13 cellular contexts compared by ENCODE assay signal in genomic region chr11:7595016-7595869, GRCh38.
DNase-seq lines count a peak whose midpoint lies in the region; TF ChIP-seq lines count a peak whose summit lies in the region.
"Had no signal": no experiment of that assay in that cellular context is flagged by ENCODE, and none has a peak within 500 bp of the region (broad histone marks: within the 10 kb centered on the region; RNA-seq: fewer than 3 reads in every experiment).

No MANE protein-coding gene starts in this region.

- H3K27ac ChIP-seq in esophagus (ENCODE audit: low read depth in 2 of 2, low read length in 1 of 2) = peak overlapping the region; percentile 56 to 82
- H3K27ac ChIP-seq in brain microvascular endothelial cell = no peak overlapping the region
- H3K27ac ChIP-seq: upper lobe of right lung had no signal

- no peaks in the 10 kb centered on the region for H3K27me3 Mint-ChIP-seq in neural crest cell (ENCODE audit: low read depth)

- H3K9me3 ChIP-seq in esophagus (ENCODE audit: control insufficient read depth in 2 of 2, insufficient read depth in 1 of 2, low read depth in 1 of 2, low read length in 1 of 2) = no peaks in the 10 kb centered on the region
- H3K9me3 ChIP-seq: MG63, upper lobe of right lung had no signal

- peaks cover 7 to 12% of the 10 kb centered on the region in 2 donors for H3K4me1 ChIP-seq in esophagus (ENCODE audit: control insufficient read depth in 2 of 2, insufficient read depth in 2 of 2, low read length in 1 of 2)

- peaks cover 3% of the 10 kb centered on the region for H3K36me3 Mint-ChIP-seq in neural crest cell (ENCODE audit: low read depth)

- H3K4me3 Mint-ChIP-seq in neural crest cell = no peak overlapping the region

- 46 to 50% methylated on average over 1 of the region's 1 CpG for WGBS in esophagus, 2 donors

- no peaks in the 10 kb centered on the region for H3K27me3 ChIP-seq in esophagus (ENCODE audit: control insufficient read depth in 1 of 2, insufficient read depth in 2 of 2, low read length in 2 of 2)
- no peaks in the 10 kb centered on the region for H3K27me3 ChIP-seq in brain microvascular endothelial cell (replicated peaks)
- H3K27me3 ChIP-seq: MG63, upper lobe of right lung had no signal

- H3K9me3 Mint-ChIP-seq in neural crest cell = peaks cover 4% of the 10 kb centered on the region

- no peaks in the 10 kb centered on the region for H3K36me3 ChIP-seq in esophagus (ENCODE audit: control insufficient read depth in 2 of 2, insufficient read depth in 2 of 2, low read length in 1 of 2)
- H3K36me3 ChIP-seq in brain microvascular endothelial cell (replicated peaks) = no peaks in the 10 kb centered on the region
- H3K36me3 ChIP-seq: MG63, upper lobe of right lung had no signal

- DNase-seq in ELF-1 (ENCODE audit: low read depth, low spot score) = peak; percentile 26
- DNase-seq in NCI-H82 (lab: John Stamatoyannopoulos, UW) = peak; percentile 79
- DNase-seq in neural crest cell (ENCODE audit: low read depth, low spot score) = no peak
- DNase-seq in midbrain (lab: John Stamatoyannopoulos, UW) = no peak
- no peak for DNase-seq in dedifferentiated amniotic fluid mesenchymal stem cell (ENCODE audit: extremely low spot score)
- DNase-seq in brain microvascular endothelial cell = no peak
- no peak for DNase-seq in hippocampal formation (lab: John Stamatoyannopoulos, UW)
- DNase-seq: activated CD4-positive, alpha-beta T cell treated with anti-CD3 and anti-CD28 coated beads for 48 hours; activated gamma-delta T cell treated with Interleukin-2 at 50 U/mL for 16 hours; MG63; NCI-H526 treated with DMSO at 0.1 percent for 48 hours; upper lobe of right lung had no signal

- H3K27ac Mint-ChIP-seq in neural crest cell (ENCODE audit: unreplicated experiment) = peak overlapping the region; percentile 19

- H3K4me3 ChIP-seq in esophagus (ENCODE audit: low read depth in 1 of 2, low read length in 2 of 2) = no peak overlapping the region
- H3K4me3 ChIP-seq in brain microvascular endothelial cell (ENCODE audit: low read depth, low read length) = no peak overlapping the region
- H3K4me3 ChIP-seq: MG63, upper lobe of right lung had no signal

- peaks cover 27% of the 10 kb centered on the region for H3K4me1 Mint-ChIP-seq in neural crest cell

- in situ Hi-C loops in brain microvascular endothelial cell (cut with HindIII; ENCODE audit: low pct_ligation_motif_present, low sequenced_read_pairs) = no loop called here

- TF ChIP-seq CTCF in neural crest cell (conservative IDR thresholded peaks at IDR 0.05) (no peak), brain microvascular endothelial cell (IDR thresholded peaks at IDR 0.05; ENCODE audit: low read depth, low read length, missing control alignments) (no peak)

Comparison
In these comparisons a context has a peak if more than half of its experiments do, and no peak if none do; other contexts are left out.
1. DNase-seq: peak in ELF-1 (single experiment) and NCI-H82 (single experiment); none in neural crest cell (single experiment), midbrain (single experiment), dedifferentiated amniotic fluid mesenchymal stem cell (single experiment), brain microvascular endothelial cell (single experiment) and hippocampal formation (0 of 2).